22 cellular contexts compared by ENCODE assay signal in the genomic region with DNA sequence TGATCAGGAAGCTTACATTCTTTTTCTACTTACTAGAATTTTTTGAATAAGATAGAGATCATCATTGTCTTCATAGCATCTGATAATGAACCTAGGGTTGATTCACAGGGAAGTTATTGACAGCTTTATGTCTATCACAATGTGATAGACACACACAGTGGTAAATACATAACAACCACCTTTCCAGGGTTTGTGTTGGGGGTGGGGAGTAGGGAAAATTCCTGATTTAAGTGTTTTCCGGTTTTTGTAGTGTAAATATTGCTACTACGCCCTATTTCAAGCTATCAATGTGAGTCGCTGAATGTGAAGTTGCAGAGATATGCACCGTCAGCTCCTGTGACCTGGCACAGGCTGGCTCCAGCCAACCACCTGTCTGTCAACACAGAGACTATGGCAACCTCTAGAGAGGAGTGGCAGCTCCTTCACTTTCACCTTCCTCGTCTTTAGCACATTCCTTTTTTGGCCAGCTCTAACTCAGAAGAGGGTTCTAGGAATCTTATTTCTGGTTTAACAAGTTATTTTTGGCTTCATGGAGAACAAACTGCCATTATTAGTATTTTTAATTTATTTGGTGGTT.
DNase-seq lines count a peak whose midpoint lies in the region; ATAC-seq, FAIRE-seq and TF ChIP-seq lines count a peak whose summit lies in the region.
"Had no signal": no experiment of that assay in that cellular context is flagged by ENCODE, and none has a peak within 500 bp of the region (broad histone marks: within the 10 kb centered on the region; RNA-seq: fewer than 3 reads in every experiment).

No MANE protein-coding gene starts in this region.

- DNase-seq in DMS53 (lab: John Stamatoyannopoulos, UW), result peak; percentile 54
- DNase-seq in NCI-H748 treated with DMSO at 0.1 percent for 48 hours (lab: John Stamatoyannopoulos, UW), result peak; percentile 53
- DNase-seq in foreskin keratinocyte, result no peak
- no peak for DNase-seq in pancreas
- no peak for DNase-seq in DMS 273 treated with DMSO at 0.1 percent for 48 hours (lab: John Stamatoyannopoulos, UW)
- DNase-seq in stimulated activated CD4-positive, alpha-beta T cell treated with anti-CD3 and anti-CD28 coated beads, Interleukin-4, amount 100 ng/mL, for 4 hours, result no peak
- no peak for DNase-seq in sigmoid colon
- no peak for DNase-seq in SJCRH30
- DNase-seq: activated CD8-positive, alpha-beta T cell treated with anti-CD3 and anti-CD28 coated beads for 36 hours; activated naive CD4-positive, alpha-beta T cell treated with Interleukin-2 at 50 U/mL for 16 hours; activated T-cell treated with anti-CD3 and anti-CD28 coated beads, Interleukin-2, amount 50 U/mL, for 1 hour; dorsolateral prefrontal cortex; NK-92 treated with Interleukin-12 subunit alpha and Interleukin-12 subunit beta, amount 100 ng/mL, for 24 hours; spleen; stimulated activated CD4-positive, alpha-beta T cell treated with anti-CD3 and anti-CD28 coated beads, Interleukin-4, amount 100 ng/mL, for 24 hours; uterus had no signal

- H3K4me1 ChIP-seq in foreskin keratinocyte (no peaks in the 10 kb centered on the region), pancreas (no peaks in the 10 kb centered on the region), sigmoid colon (no peaks in the 10 kb centered on the region), SJCRH30 (no peaks in the 10 kb centered on the region)
- H3K4me1 ChIP-seq: A549, BLaER1, gastroesophageal sphincter, Peyer's patch, uterus had no signal

- WGBS in pancreas, 2 donors, result 12 to 17% methylated on average over 5 of the region's 5 CpGs
- 17 to 65% methylated on average over 5 of the region's 5 CpGs for WGBS in sigmoid colon, 2 donors

- FAIRE-seq in pancreas (lab: Jason Lieb, UNC), result no peak
- FAIRE-seq: A549 had no signal

- TF ChIP-seq CTCF in foreskin keratinocyte (conservative IDR thresholded peaks at IDR 0.05) (no peak), pancreas (IDR thresholded peaks at IDR 0.05) (no peak), sigmoid colon (IDR thresholded peaks at IDR 0.05) (no peak)

- H3K9me3 ChIP-seq in pancreas (no peaks in the 10 kb centered on the region), sigmoid colon (no peaks in the 10 kb centered on the region), SJCRH30 (replicated peaks) (peaks cover 4% of the 10 kb centered on the region; the same call in 1 of the 2 replicates)
- H3K9me3 ChIP-seq: A549, BLaER1, gastroesophageal sphincter, Peyer's patch, uterus had no signal

- H3K27me3 ChIP-seq in foreskin keratinocyte (no peaks in the 10 kb centered on the region), pancreas (no peaks in the 10 kb centered on the region), sigmoid colon (no peaks in the 10 kb centered on the region), SJCRH30 (peaks cover 3% of the 10 kb centered on the region; the same call in 1 of the 2 replicates)
- H3K27me3 ChIP-seq: BLaER1, gastroesophageal sphincter, Peyer's patch, spleen, uterus had no signal

- no peak for TF ChIP-seq EP300 in sigmoid colon (IDR thresholded peaks at IDR 0.05)

- H3K27ac ChIP-seq in foreskin keratinocyte, result no peak overlapping the region
- H3K27ac ChIP-seq in pancreas, result no peak overlapping the region
- H3K27ac ChIP-seq in sigmoid colon, result no peak overlapping the region
- no peak overlapping the region for H3K27ac ChIP-seq in SJCRH30
- H3K27ac ChIP-seq: A549, BLaER1, dorsolateral prefrontal cortex, gastroesophageal sphincter, Peyer's patch, spleen, uterus had no signal

- intact Hi-C loops in pancreas (cut with DNase I), result no loop called here
- intact Hi-C loops in sigmoid colon (cut with DNase I), result no loop called here

- H3K36me3 ChIP-seq in pancreas, result no peaks in the 10 kb centered on the region
- H3K36me3 ChIP-seq in sigmoid colon, result no peaks in the 10 kb centered on the region
- H3K36me3 ChIP-seq in SJCRH30, result no peaks in the 10 kb centered on the region
- H3K36me3 ChIP-seq: BLaER1, gastroesophageal sphincter, Peyer's patch, spleen, uterus had no signal

- no peak for TF ChIP-seq POLR2A in sigmoid colon (IDR thresholded peaks at IDR 0.05)

- peak; percentile 25 for ATAC-seq in foreskin keratinocyte
- peak in 3 of 4 donors; percentile 45 to 75 (median 52) for ATAC-seq in pancreas
- ATAC-seq: A549; activated CD8-positive, alpha-beta T cell treated with anti-CD3 and anti-CD28 coated beads for 36 hours; esophagus mucosa; gastroesophageal sphincter; SK-N-SH treated with all-trans-retinoic acid at 6 μM for 48 hours had no signal

- H3K4me3 ChIP-seq in pancreas (no peak overlapping the region), sigmoid colon (no peak overlapping the region), SJCRH30 (no peak overlapping the region)
- H3K4me3 ChIP-seq: A549, BLaER1, dorsolateral prefrontal cortex, gastroesophageal sphincter, Peyer's patch, spleen, uterus had no signal

Comparison
In these comparisons a context has a peak if more than half of its experiments do, and no peak if none do; other contexts are left out.
1. DNase-seq: peak in DMS53 (single experiment) and NCI-H748 treated with DMSO at 0.1 percent for 48 hours (single experiment); none in foreskin keratinocyte (0 of 2), pancreas (0 of 6), DMS 273 treated with DMSO at 0.1 percent for 48 hours (single experiment), stimulated activated CD4-positive, alpha-beta T cell treated with anti-CD3 and anti-CD28 coated beads, Interleukin-4, amount 100 ng/mL, for 4 hours (0 of 2), sigmoid colon (single experiment) and SJCRH30 (0 of 2).